10 cellular contexts compared by ENCODE assay signal in genomic region chr13:44249439-44249838, GRCh38.
DNase-seq lines count a peak whose midpoint lies in the region; ATAC-seq and TF ChIP-seq lines count a peak whose summit lies in the region.
"Had no signal": no experiment of that assay in that cellular context is flagged by ENCODE, and none has a peak within 500 bp of the region (broad histone marks: within the 10 kb centered on the region; RNA-seq: fewer than 3 reads in every experiment).

No MANE protein-coding gene starts in this region.

- dilution Hi-C loops in mammary epithelial cell (cut with HindIII; ENCODE audit: low sequenced_read_pairs), result no loop called here

- DNase-seq in HT1080 (ENCODE audit: low read depth) (peak; percentile 36), mammary epithelial cell (peak; percentile 37), left colon (peak; percentile 36 to 52), testis (peak; percentile 75), amygdala (lab: John Stamatoyannopoulos, UW) (no peak), iPS-NIHi11 (ENCODE audit: low spot score) (no peak)
- DNase-seq in activated CD4-positive, alpha-beta T cell treated with anti-CD3 and anti-CD28 coated beads, Interleukin-2, amount 50 U/mL, for 4 hours, result no peak
- DNase-seq: KBM-7 had no signal

- ATAC-seq in left colon (peak; percentile 86), HG03108 (IDR thresholded peaks at IDR 0.05; ENCODE audit: unreplicated experiment) (no peak)

- no peak overlapping the region for H3K27ac ChIP-seq in mammary epithelial cell (ENCODE audit: insufficient read depth, low read depth, low read length)
- H3K27ac ChIP-seq in testis, result peak overlapping the region in 1 of 2 donors; percentile 57
- H3K27ac ChIP-seq: epithelial cell of prostate had no signal

- intact Hi-C loops in mammary epithelial cell (cut with micrococcal nuclease) (no loop called here), left colon (cut with DNase I, micrococcal nuclease) (no loop called here), testis (cut with DNase I; ENCODE audit: low total_unique reads) (no loop called here)

- no peaks in the 10 kb centered on the region for H3K79me2 ChIP-seq in mammary epithelial cell (ENCODE audit: insufficient read depth, low read length)

- CTCF ChIA-PET in mammary epithelial cell (lab: Charles Lee; ENCODE audit: low non-redundant PET), result interaction anchor here (0.6 kb wide), 1 partner anchor 355 kb away, joined by 5 read pairs; no protein-coding TSS in a partner anchor

- no peak overlapping the region for H3K9ac ChIP-seq in mammary epithelial cell (ENCODE audit: insufficient read depth, low read length)

- H2AFZ ChIP-seq in mammary epithelial cell (ENCODE audit: low read depth, low read length), result peak overlapping the region; percentile 58

- no peaks in the 10 kb centered on the region for H4K20me1 ChIP-seq in mammary epithelial cell (ENCODE audit: insufficient read depth, low read length)

- no peaks in the 10 kb centered on the region for H3K27me3 ChIP-seq in mammary epithelial cell (ENCODE audit: insufficient read depth, low read length)
- no peaks in the 10 kb centered on the region for H3K27me3 ChIP-seq in testis

- H3K4me2 ChIP-seq in mammary epithelial cell (ENCODE audit: insufficient read depth, low read depth, low read length), result no peak overlapping the region

- no peak overlapping the region for H3K4me3 ChIP-seq in mammary epithelial cell (replicated peaks in 1 of 3; ENCODE audit: insufficient read depth in 1 of 3, low read depth in 2 of 3, low read length in 3 of 3)
- no peak overlapping the region for H3K4me3 ChIP-seq in testis

- TF ChIP-seq CTCF in mammary epithelial cell (conservative IDR thresholded peaks at IDR 0.05 in 1 of 2, IDR thresholded peaks at IDR 0.05 in 1 of 2; ENCODE audit: extremely low read depth in 1 of 2, insufficient read depth in 1 of 2, low read depth in 1 of 2, low read length in 2 of 2), result no peak
- TF ChIP-seq CTCF in testis (IDR thresholded peaks at IDR 0.05), result no peak

- BruUV-seq in mammary epithelial cell (replicated peaks; lab: Mats Ljungman, UMichigan), result no TSS peak

- H3K36me3 ChIP-seq in mammary epithelial cell (ENCODE audit: insufficient read depth, low read length) (no peaks in the 10 kb centered on the region), testis (ENCODE audit: low read depth, missing control alignments) (no peaks in the 10 kb centered on the region)

- no peak for TF ChIP-seq POLR2A in testis (IDR thresholded peaks at IDR 0.05)

- H3K4me1 ChIP-seq in mammary epithelial cell (ENCODE audit: insufficient read depth, low read length), result peaks cover 5% of the 10 kb centered on the region
- peaks cover 8% of the 10 kb centered on the region for H3K4me1 ChIP-seq in testis

- H3K9me3 ChIP-seq in mammary epithelial cell (replicated peaks; ENCODE audit: insufficient read depth, low read length), result no peaks in the 10 kb centered on the region
- H3K9me3 ChIP-seq in testis, result no peaks in the 10 kb centered on the region

- in situ Hi-C loops in mammary epithelial cell (cut with MboI; ENCODE audit: low sequenced_read_pairs in 2 of 2), result loop anchor here in 1 of 2 donors (25.0 kb wide), 1 partner anchor 187 kb away; no protein-coding TSS in a partner anchor

Comparison
In these comparisons a context has a peak if more than half of its experiments do, and no peak if none do; other contexts are left out.
1. DNase-seq: peak in HT1080 (single experiment), mammary epithelial cell (single experiment), left colon (2 of 2) and testis (single experiment); none in activated CD4-positive, alpha-beta T cell treated with anti-CD3 and anti-CD28 coated beads, Interleukin-2, amount 50 U/mL, for 4 hours (0 of 2), amygdala (0 of 56) and iPS-NIHi11 (single experiment).